8 cellular contexts compared by ENCODE assay signal in genomic region chr1:223133824-223134435, GRCh38. TPM values are rescaled to one million over a fixed set of nuclear protein-coding genes. Genes with fewer than 3 reads are reported as not detected.
A peak's percentile ranks its signal among the peaks of the same experiment; 100 is the strongest.
DNase-seq lines count a peak whose midpoint lies in the region; ATAC-seq and TF ChIP-seq lines count a peak whose summit lies in the region.

No MANE protein-coding gene starts in this region.

- intact Hi-C loops in left ventricle myocardium superior (cut with micrococcal nuclease) (loop anchor here (10.0 kb wide), 1 partner anchor 551 kb away; no protein-coding TSS in a partner anchor), prostate gland (cut with DNase I) (loop anchor here (2.0 kb wide), 1 partner anchor 551 kb away; no protein-coding TSS in a partner anchor)

- no peak for TF ChIP-seq POLR2A in prostate gland (IDR thresholded peaks at IDR 0.05)

- peak overlapping the region; percentile 32 for H3K4me3 Mint-ChIP-seq in T-helper 1 cell treated with Interleukin-12 subunit alpha and Interleukin-12 subunit beta and Interleukin-4 antibody, amounts not matched to agents 30 μg/mL and 1 μg/mL, for 36 hours

- peak overlapping the region; percentile 17 to 32 for H3K4me3 ChIP-seq in prostate gland

- H3K4me1 Mint-ChIP-seq in T-helper 1 cell treated with Interleukin-12 subunit alpha and Interleukin-12 subunit beta and Interleukin-4 antibody, amounts not matched to agents 30 μg/mL and 1 μg/mL, for 36 hours (ENCODE audit: low read depth): peaks cover 10% of the 10 kb centered on the region

- no peaks in the 10 kb centered on the region for H3K36me3 ChIP-seq in prostate gland

- H3K36me3 Mint-ChIP-seq in T-helper 1 cell treated with Interleukin-12 subunit alpha and Interleukin-12 subunit beta and Interleukin-4 antibody, amounts not matched to agents 30 μg/mL and 1 μg/mL, for 36 hours (ENCODE audit: low read depth): no peaks in the 10 kb centered on the region

- no peak overlapping the region for H3K27ac Mint-ChIP-seq in T-helper 1 cell treated with Interleukin-12 subunit alpha and Interleukin-12 subunit beta and Interleukin-4 antibody, amounts not matched to agents 30 μg/mL and 1 μg/mL, for 36 hours

- 1% methylated on average over 23 of the region's 23 CpGs for WGBS in prostate gland

- no peaks in the 10 kb centered on the region for H3K9me3 Mint-ChIP-seq in T-helper 1 cell treated with Interleukin-12 subunit alpha and Interleukin-12 subunit beta and Interleukin-4 antibody, amounts not matched to agents 30 μg/mL and 1 μg/mL, for 36 hours

- no peaks in the 10 kb centered on the region for H3K9me3 ChIP-seq in prostate gland

- POLR2A ChIA-PET in GM10248 (lab: Yijun Ruan, JAX): no interaction called here

- peak overlapping the region; percentile 70 to 82 for H3K27ac ChIP-seq in prostate gland

- H3K4me1 ChIP-seq in prostate gland (replicated peaks): no peaks in the 10 kb centered on the region

- ATAC-seq in HG02763 (IDR thresholded peaks at IDR 0.05; ENCODE audit: unreplicated experiment) (peak; percentile 76), left ventricle myocardium superior (peak; percentile 91)

- peak; percentile 88 for DNase-seq in GM10248 (ENCODE audit: extremely low spot score)
- peak; percentile 60 for DNase-seq in NCI-H1417 treated with DMSO at 0.1 percent for 48 hours (lab: John Stamatoyannopoulos, UW)
- peak; percentile 57 for DNase-seq in amniotic epithelial cell (ENCODE audit: low read depth)
- DNase-seq in left ventricle myocardium superior: peak; percentile 91
- peak; percentile 89 for DNase-seq in prostate gland (ENCODE audit: low spot score)
- peak; percentile 90 for DNase-seq in ureter (ENCODE audit: low spot score)

- TF ChIP-seq CTCF in GM10248 (IDR thresholded peaks at IDR 0.05; ENCODE audit: control extremely low read depth, extremely low read depth, low read depth, missing control alignments): peak; percentile 94
- peak; percentile 92 to 97 (median 95) for TF ChIP-seq CTCF in prostate gland (IDR thresholded peaks at IDR 0.05)

- CTCF ChIA-PET in GM10248 (lab: Yijun Ruan, JAX): interaction anchor here (0.7 to 7.3 kb wide), 41 partner anchors 10 to 1789 kb away, joined by 3 to 107 read pairs (median 4); partner anchors contain the start of gene TLR5

- no peaks in the 10 kb centered on the region for H3K27me3 ChIP-seq in prostate gland (replicated peaks; ENCODE audit: insufficient read depth)

- peaks cover 62% of the 10 kb centered on the region for H3K27me3 Mint-ChIP-seq in T-helper 1 cell treated with Interleukin-12 subunit alpha and Interleukin-12 subunit beta and Interleukin-4 antibody, amounts not matched to agents 30 μg/mL and 1 μg/mL, for 36 hours (ENCODE audit: low read depth)

RNA-seq across cellular contexts. Expression of gene TLR5, which starts 9.1 kb away (rescaled TPM):
- total RNA-seq in left ventricle myocardium superior: 2.5 TPM
- 10 to 100 TPM in 1 of 2 donors, 1 to 10 TPM in 1; 7.4 to 14.2 TPM for total RNA-seq in prostate gland
- 24.7 TPM for total RNA-seq in ureter

Comparison
In these comparisons a context has a peak if more than half of its experiments do, and no peak if none do; other contexts are left out.
1. Peak in every context shown above with its lines: DNase-seq, ATAC-seq, H3K4me3 ChIP-seq and H3K27ac ChIP-seq.